16 cellular contexts compared by ENCODE assay signal in genomic region chr11:61354208-61354607, GRCh38.
"Had no signal": no experiment of that assay in that cellular context is flagged by ENCODE, and none has a peak within 500 bp of the region (broad histone marks: within the 10 kb centered on the region; RNA-seq: fewer than 3 reads in every experiment).

No MANE protein-coding gene starts in this region.

- H3K27me3 Mint-ChIP-seq: stimulated activated naive CD8-positive, alpha-beta T cell treated with anti-CD3 and anti-CD28 coated beads, Interleukin-15, amount 100 ng/mL, for 72 hours had no signal

- H3K9me3 ChIP-seq: gastrocnemius medialis, left lung, prostate gland, upper lobe of right lung had no signal

- H3K4me3 Mint-ChIP-seq: activated T-cell treated with anti-CD3 and anti-CD28 coated beads, Interleukin-2, amount 50 U/mL, for 72 hours; nephron progenitor cell; stimulated activated naive CD8-positive, alpha-beta T cell treated with anti-CD3 and anti-CD28 coated beads, Interleukin-15, amount 100 ng/mL, for 72 hours; T-helper 1 cell treated with Interleukin-12 subunit alpha and Interleukin-12 subunit beta and Interleukin-4 antibody, amounts not matched to agents 30 μg/mL and 1 μg/mL, for 36 hours had no signal

- H3K27me3 ChIP-seq: gastrocnemius medialis, left lung, upper lobe of right lung had no signal

- H3K27ac ChIP-seq: gastrocnemius medialis, left lung, prostate gland, upper lobe of right lung had no signal

- ATAC-seq: activated naive CD4-positive, alpha-beta T cell treated with anti-CD3 and anti-CD28 coated beads, Interleukin-2, amount 50 U/mL, for 72 hours; activated T-cell treated with anti-CD3 and anti-CD28 coated beads, Interleukin-2, amount 50 U/mL, for 72 hours; gastrocnemius medialis; left lung; stimulated activated naive CD8-positive, alpha-beta T cell treated with anti-CD3 and anti-CD28 coated beads, Interleukin-15, amount 100 ng/mL, for 72 hours; upper lobe of right lung had no signal

- H3K9me3 Mint-ChIP-seq: activated naive CD4-positive, alpha-beta T cell treated with anti-CD3 and anti-CD28 coated beads, Interleukin-2, amount 50 U/mL, for 72 hours; activated T-cell treated with anti-CD3 and anti-CD28 coated beads, Interleukin-2, amount 50 U/mL, for 72 hours; nephron progenitor cell; stimulated activated naive CD8-positive, alpha-beta T cell treated with anti-CD3 and anti-CD28 coated beads, Interleukin-15, amount 100 ng/mL, for 72 hours; T-helper 1 cell treated with Interleukin-12 subunit alpha and Interleukin-12 subunit beta and Interleukin-4 antibody, amounts not matched to agents 30 μg/mL and 1 μg/mL, for 36 hours had no signal

- H3K27ac Mint-ChIP-seq: activated T-cell treated with anti-CD3 and anti-CD28 coated beads, Interleukin-2, amount 50 U/mL, for 72 hours; T-helper 1 cell treated with Interleukin-12 subunit alpha and Interleukin-12 subunit beta and Interleukin-4 antibody, amounts not matched to agents 30 μg/mL and 1 μg/mL, for 36 hours had no signal

- DNase-seq: activated CD4-positive, alpha-beta T cell treated with anti-CD3 and anti-CD28 coated beads for 4 hours; activated CD8-positive, alpha-beta memory T cell treated with anti-CD3 and anti-CD28 coated beads, Interleukin-2, amount 50 U/mL, for 48 hours; activated gamma-delta T cell; activated T-cell treated with anti-CD3 and anti-CD28 coated beads, Interleukin-2, amount 50 U/mL, for 72 hours; cerebellar nuclear complex; dermis blood vessel endothelial cell; gastrocnemius medialis; left lung; mammary epithelial cell; nephron progenitor cell; right cardiac atrium; stimulated activated naive CD8-positive, alpha-beta T cell treated with anti-CD3 and anti-CD28 coated beads, Interleukin-15, amount 100 ng/mL, for 72 hours; upper lobe of right lung had no signal
